In the genomic region with DNA sequence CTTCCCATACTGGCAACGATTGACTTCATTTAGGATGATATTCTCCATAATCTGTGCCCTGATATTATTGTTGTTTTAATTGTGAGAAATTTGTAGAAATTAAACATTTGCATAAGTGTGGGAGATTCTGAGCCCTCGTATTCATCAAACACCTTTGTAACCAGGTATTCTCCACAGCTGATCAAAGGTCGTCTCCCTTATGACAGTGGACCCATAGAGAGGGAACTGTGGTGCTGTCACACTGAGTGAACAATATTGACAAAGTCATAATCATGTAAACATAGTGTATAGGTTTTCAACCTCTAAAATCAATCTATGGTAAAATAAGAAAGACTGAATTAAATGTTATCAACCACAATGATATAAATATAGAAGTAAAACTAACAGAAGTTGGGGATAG, we compare ENCODE assay signal across 19 cellular contexts. TPM values are rescaled to one million over a fixed set of nuclear protein-coding genes. Genes with fewer than 3 reads are reported as not detected.
DNase-seq lines count a peak whose midpoint lies in the region; ATAC-seq, FAIRE-seq and TF ChIP-seq lines count a peak whose summit lies in the region.
"Had no signal": no experiment of that assay in that cellular context is flagged by ENCODE, and none has a peak within 500 bp of the region (broad histone marks: within the 10 kb centered on the region; RNA-seq: fewer than 3 reads in every experiment).

No MANE protein-coding gene starts in this region.

- H3K36me3 Mint-ChIP-seq in activated CD4-positive, alpha-beta T cell treated with anti-CD3 and anti-CD28 coated beads, Interleukin-2, amount 10 ng/mL, durations not matched to agents 24 days and 14 days (ENCODE audit: low read depth) = no peaks in the 10 kb centered on the region
- no peaks in the 10 kb centered on the region for H3K36me3 Mint-ChIP-seq in activated T-helper 17 cell treated with anti-CD3 and anti-CD28 coated beads, Interleukin-2, amount 50 U/mL, for 72 hours (ENCODE audit: low read depth)
- H3K36me3 Mint-ChIP-seq in mesothelial cell of epicardium = no peaks in the 10 kb centered on the region

- H3K27me3 ChIP-seq in small intestine (ENCODE audit: control insufficient read depth in 2 of 2, insufficient read depth in 2 of 2, low read length in 2 of 2) = peaks cover 0 to 2% of the 10 kb centered on the region in 2 donors

- peaks cover 24% of the 10 kb centered on the region for H3K4me1 Mint-ChIP-seq in activated CD4-positive, alpha-beta T cell treated with anti-CD3 and anti-CD28 coated beads, Interleukin-2, amount 10 ng/mL, durations not matched to agents 24 days and 14 days
- peaks cover 14% of the 10 kb centered on the region for H3K4me1 Mint-ChIP-seq in activated T-helper 17 cell treated with anti-CD3 and anti-CD28 coated beads, Interleukin-2, amount 50 U/mL, for 72 hours
- peaks cover 29% of the 10 kb centered on the region for H3K4me1 Mint-ChIP-seq in mesothelial cell of epicardium
- H3K4me1 Mint-ChIP-seq: B cell had no signal

- H3K9me3 ChIP-seq in small intestine (ENCODE audit: control insufficient read depth, low read depth) = no peaks in the 10 kb centered on the region

- ATAC-seq in activated T-helper 17 cell treated with anti-CD3 and anti-CD28 coated beads, Interleukin-2, amount 50 U/mL, for 72 hours (replicated peaks) = no peak

- H3K27ac ChIP-seq in small intestine (ENCODE audit: low read depth in 1 of 2, low read length in 1 of 2) = no peak overlapping the region

- no peak for FAIRE-seq in small intestine (lab: Jason Lieb, UNC)
- FAIRE-seq: GM12891, GM19239 had no signal

- 14 to 47% (median 32%) methylated on average over 3 of the region's 3 CpGs for WGBS in small intestine, 3 donors

- DNase-seq in activated CD4-positive, alpha-beta T cell treated with anti-CD3 and anti-CD28 coated beads, Interleukin-2, amount 10 ng/mL, durations not matched to agents 24 days and 14 days = no peak
- no peak for DNase-seq in activated CD4-positive, alpha-beta T cell treated with anti-CD3 and anti-CD28 coated beads, Interleukin-2, amount 50 U/mL, for 48 hours
- peak; percentile 64 for DNase-seq in COLO668 (lab: John Stamatoyannopoulos, UW; ENCODE audit: unreplicated experiment)
- DNase-seq in small intestine = peak; percentile 62
- DNase-seq in NCI-H146 (lab: John Stamatoyannopoulos, UW) = no peak
- no peak for DNase-seq in mesothelial cell of epicardium (ENCODE audit: low spot score in 2 of 2, unreplicated experiment in 2 of 2)
- DNase-seq: HCEC 1CT, NCI-H1092 treated with DMSO at 0.1 percent for 48 hours, NCI-H2171 treated with DMSO at 0.1 percent for 48 hours, NCI-H446 treated with DMSO at 0.1 percent for 48 hours, NCI-H774, RPMI8226, SIG-M5 had no signal

- TF ChIP-seq CTCF in mesothelial cell of epicardium (IDR thresholded peaks at IDR 0.05; ENCODE audit: unreplicated experiment) = no peak

- peak overlapping the region; percentile 25 for H3K4me3 Mint-ChIP-seq in activated CD4-positive, alpha-beta T cell treated with anti-CD3 and anti-CD28 coated beads, Interleukin-2, amount 10 ng/mL, durations not matched to agents 24 days and 14 days
- no peak overlapping the region for H3K4me3 Mint-ChIP-seq in activated T-helper 17 cell treated with anti-CD3 and anti-CD28 coated beads, Interleukin-2, amount 50 U/mL, for 72 hours
- no peak overlapping the region for H3K4me3 Mint-ChIP-seq in mesothelial cell of epicardium
- H3K4me3 Mint-ChIP-seq: B cell, GM23338 had no signal

- H3K9me3 Mint-ChIP-seq in activated CD4-positive, alpha-beta T cell treated with anti-CD3 and anti-CD28 coated beads, Interleukin-2, amount 10 ng/mL, durations not matched to agents 24 days and 14 days = no peaks in the 10 kb centered on the region
- H3K9me3 Mint-ChIP-seq in activated T-helper 17 cell treated with anti-CD3 and anti-CD28 coated beads, Interleukin-2, amount 50 U/mL, for 72 hours = no peaks in the 10 kb centered on the region
- H3K9me3 Mint-ChIP-seq in mesothelial cell of epicardium = no peaks in the 10 kb centered on the region
- H3K9me3 Mint-ChIP-seq: GM23338 had no signal

- peaks cover 21% of the 10 kb centered on the region for H3K27me3 Mint-ChIP-seq in activated CD4-positive, alpha-beta T cell treated with anti-CD3 and anti-CD28 coated beads, Interleukin-2, amount 10 ng/mL, durations not matched to agents 24 days and 14 days
- no peaks in the 10 kb centered on the region for H3K27me3 Mint-ChIP-seq in activated T-helper 17 cell treated with anti-CD3 and anti-CD28 coated beads, Interleukin-2, amount 50 U/mL, for 72 hours
- no peaks in the 10 kb centered on the region for H3K27me3 Mint-ChIP-seq in mesothelial cell of epicardium (ENCODE audit: low read depth)

- H3K4me3 ChIP-seq in small intestine (ENCODE audit: low read depth in 1 of 2, low read length in 2 of 2) = no peak overlapping the region
- H3K4me3 ChIP-seq: GM23338 had no signal

- H3K36me3 ChIP-seq in small intestine (ENCODE audit: control insufficient read depth in 2 of 2, insufficient read depth in 2 of 2, low read length in 2 of 2) = no peaks in the 10 kb centered on the region

- intact Hi-C loops in activated CD4-positive, alpha-beta T cell treated with anti-CD3 and anti-CD28 coated beads, Interleukin-2, amount 10 ng/mL, durations not matched to agents 24 days and 14 days (cut with micrococcal nuclease) = no loop called here

- H3K27ac Mint-ChIP-seq in activated CD4-positive, alpha-beta T cell treated with anti-CD3 and anti-CD28 coated beads, Interleukin-2, amount 10 ng/mL, durations not matched to agents 24 days and 14 days = no peak overlapping the region
- peak overlapping the region; percentile 10 for H3K27ac Mint-ChIP-seq in activated T-helper 17 cell treated with anti-CD3 and anti-CD28 coated beads, Interleukin-2, amount 50 U/mL, for 72 hours
- H3K27ac Mint-ChIP-seq in mesothelial cell of epicardium = no peak overlapping the region
- H3K27ac Mint-ChIP-seq: B cell, GM23338 had no signal

- H3K4me1 ChIP-seq in small intestine (ENCODE audit: control insufficient read depth in 2 of 2, insufficient read depth in 1 of 2, low read depth in 1 of 2, low read length in 1 of 2) = peaks cover 0 to 2% of the 10 kb centered on the region in 2 donors

RNA-seq across cellular contexts. Expression of gene PLEKHG3, which starts 14.9 kb away (rescaled TPM):
- 3.0 and 3.1 TPM in 2 replicates for total RNA-seq in activated CD4-positive, alpha-beta T cell treated with anti-CD3 and anti-CD28 coated beads, Interleukin-2, amount 10 ng/mL, durations not matched to agents 24 days and 14 days
- total RNA-seq in activated T-helper 17 cell treated with anti-CD3 and anti-CD28 coated beads, Interleukin-2, amount 50 U/mL, for 72 hours = 10 to 100 TPM; 17.2 to 19.2 TPM
- polyA plus RNA-seq in small intestine = 10 to 100 TPM; 12.7 to 18.6 (median 15.6) TPM
- 141 to 142 TPM (median 142 TPM) in 3 replicates for total RNA-seq in mesothelial cell of epicardium
- total RNA-seq: OCI-LY7 had no signal

Comparison
In these comparisons a context has a peak if more than half of its experiments do, and no peak if none do; other contexts are left out.
1. DNase-seq: peak in COLO668 (single experiment) and small intestine (single experiment); none in activated CD4-positive, alpha-beta T cell treated with anti-CD3 and anti-CD28 coated beads, Interleukin-2, amount 10 ng/mL, durations not matched to agents 24 days and 14 days (single experiment), activated CD4-positive, alpha-beta T cell treated with anti-CD3 and anti-CD28 coated beads, Interleukin-2, amount 50 U/mL, for 48 hours (0 of 2), NCI-H146 (single experiment) and mesothelial cell of epicardium (0 of 2).